In genomic region chr5:134833340-134834032, GRCh38 we compare ENCODE assay signal across 26 cellular contexts. TPM values are rescaled to one million over a fixed set of nuclear protein-coding genes. Genes with fewer than 3 reads are reported as not detected.
DNase-seq lines count a peak whose midpoint lies in the region; ATAC-seq and TF ChIP-seq lines count a peak whose summit lies in the region.
"Had no signal": no experiment of that assay in that cellular context is flagged by ENCODE, and none has a peak within 500 bp of the region (broad histone marks: within the 10 kb centered on the region; RNA-seq: fewer than 3 reads in every experiment).

No MANE protein-coding gene starts in this region.

- ATAC-seq in thoracic aorta (ENCODE audit: insufficient number of reproducible peaks, low FRiP score, low read depth) (peak; percentile 82), HG02642 (IDR thresholded peaks at IDR 0.05; ENCODE audit: poor library complexity, unreplicated experiment) (no peak)
- ATAC-seq in activated CD8-positive, alpha-beta memory T cell treated with anti-CD3 and anti-CD28 coated beads, Interleukin-2, amount 10 ng/mL, durations not matched to agents 7 days and 5 days = no peak
- ATAC-seq: GM12878, heart right ventricle, mucosa of descending colon, Right ventricle myocardium inferior had no signal

- no peak for TF ChIP-seq EP300 in SK-N-SH (IDR thresholded peaks at IDR 0.05; ENCODE audit: borderline replicate concordance in 1 of 2, low read depth in 1 of 2, low read length in 1 of 2)

- 92% methylated on average over 3 of the region's 3 CpGs for WGBS in SK-N-SH (ENCODE audit: low lambda C conversion rate)

- H2AFZ ChIP-seq in SK-N-SH (ENCODE audit: low read depth) = no peak overlapping the region

- H3K27ac Mint-ChIP-seq in activated CD8-positive, alpha-beta memory T cell treated with anti-CD3 and anti-CD28 coated beads, Interleukin-2, amount 10 ng/mL, durations not matched to agents 7 days and 5 days = no peak overlapping the region
- H3K27ac Mint-ChIP-seq: immature natural killer cell had no signal

- H3K79me2 ChIP-seq in SK-N-SH (ENCODE audit: insufficient read depth) = peaks cover 3% of the 10 kb centered on the region; the same call in 1 of the 2 replicates

- CTCF ChIA-PET in HEK293 (lab: Yijun Ruan, JAX) = interaction anchor here (0.6 to 1.1 kb wide), 2 partner anchors 29 to 84 kb away, joined by 3 read pairs; no protein-coding TSS in a partner anchor
- CTCF ChIA-PET in activated CD8-positive, alpha-beta memory T cell treated with anti-CD3 and anti-CD28 coated beads, Interleukin-2, amount 10 ng/mL, durations not matched to agents 7 days and 5 days (lab: Charles Lee) = interaction anchor here (1.1 to 1.4 kb wide), 3 partner anchors 12 to 73 kb away, joined by 3 to 4 read pairs (median 3); partner anchors contain the start of genes C5orf24 and PCBD2
- CTCF ChIA-PET in SK-N-SH (lab: Yijun Ruan, JAX) = interaction anchor here (1.2 kb wide), 1 partner anchor 8 kb away, joined by 5 read pairs; no protein-coding TSS in a partner anchor

- H3K4me3 ChIP-seq in HEK293 (ENCODE audit: low read depth, low read length) (no peak overlapping the region), brain microvascular endothelial cell (ENCODE audit: low read depth, low read length) (no peak overlapping the region), thoracic aorta (peak overlapping the region; percentile 20), SK-N-SH (ENCODE audit: low read depth in 2 of 2, low read length in 1 of 2) (no peak overlapping the region)
- H3K4me3 ChIP-seq: colonic mucosa, GM12878, heart right ventricle, left ventricle myocardium inferior, mucosa of descending colon, prostate gland had no signal

- no peak overlapping the region for H3K27ac ChIP-seq in HEK293 (ENCODE audit: extremely low read depth, low read depth, low read length)
- peak overlapping the region; percentile 42 for H3K27ac ChIP-seq in brain microvascular endothelial cell
- H3K27ac ChIP-seq in thoracic aorta = peak overlapping the region; percentile 89 to 94
- H3K27ac ChIP-seq in SK-N-SH (ENCODE audit: low read depth in 2 of 2, low read length in 1 of 2) = no peak overlapping the region
- H3K27ac ChIP-seq: colonic mucosa, heart right ventricle, left ventricle myocardium inferior, prostate gland had no signal

- no peaks in the 10 kb centered on the region for H3K27me3 ChIP-seq in brain microvascular endothelial cell (replicated peaks)
- no peaks in the 10 kb centered on the region for H3K27me3 ChIP-seq in thoracic aorta (replicated peaks; ENCODE audit: insufficient read depth)
- H3K27me3 ChIP-seq in SK-N-SH (ENCODE audit: insufficient read depth) = no peaks in the 10 kb centered on the region
- H3K27me3 ChIP-seq: colonic mucosa, heart right ventricle had no signal

- H3K4me3 Mint-ChIP-seq in activated CD8-positive, alpha-beta memory T cell treated with anti-CD3 and anti-CD28 coated beads, Interleukin-2, amount 10 ng/mL, durations not matched to agents 7 days and 5 days = no peak overlapping the region
- H3K4me3 Mint-ChIP-seq: immature natural killer cell had no signal

- H3K9me2 ChIP-seq in SK-N-SH = no peaks in the 10 kb centered on the region

- POLR2A ChIA-PET in HEK293 (lab: Yijun Ruan, JAX) = no interaction called here
- POLR2A ChIA-PET in SK-N-SH (lab: Yijun Ruan, JAX) = interaction anchor here (1.0 kb wide), 1 partner anchor 9 kb away, joined by 3 read pairs; no protein-coding TSS in a partner anchor

- no peaks in the 10 kb centered on the region for H3K4me1 Mint-ChIP-seq in activated CD8-positive, alpha-beta memory T cell treated with anti-CD3 and anti-CD28 coated beads, Interleukin-2, amount 10 ng/mL, durations not matched to agents 7 days and 5 days
- H3K4me1 Mint-ChIP-seq: immature natural killer cell had no signal

- no peak overlapping the region for H3K9ac ChIP-seq in SK-N-SH

- H3K4me1 ChIP-seq in HEK293 (ENCODE audit: control insufficient read depth, insufficient read depth, low read length) = no peaks in the 10 kb centered on the region
- peaks cover 22 to 49% of the 10 kb centered on the region in 2 donors for H3K4me1 ChIP-seq in thoracic aorta (ENCODE audit: control insufficient read depth in 1 of 2, low read depth in 2 of 2)
- H3K4me1 ChIP-seq in SK-N-SH (ENCODE audit: control insufficient read depth in 1 of 2, insufficient read depth in 2 of 2, low read depth in 1 of 2, low read length in 1 of 2) = no peaks in the 10 kb centered on the region
- H3K4me1 ChIP-seq: colonic mucosa, prostate gland had no signal

- DNase-seq in brain microvascular endothelial cell (peak; percentile 36), iris pigment epithelial cell (ENCODE audit: low read depth) (peak; percentile 78), thoracic aorta (ENCODE audit: low spot score) (no peak), SK-N-SH (no peak)
- no peak for DNase-seq in activated CD8-positive, alpha-beta memory T cell treated with anti-CD3 and anti-CD28 coated beads, Interleukin-2, amount 10 ng/mL, durations not matched to agents 7 days and 5 days
- DNase-seq in stimulated activated CD4-positive, alpha-beta T cell treated with anti-CD3 and anti-CD28 coated beads, Interleukin-12 subunit alpha, Interleukin-12 subunit beta, amount 100 ng/mL, for 4 hours = no peak
- DNase-seq: activated CD4-positive, alpha-beta T cell treated with anti-CD3 and anti-CD28 coated beads, Interleukin-2, amount 50 U/mL, for 48 hours; activated CD4-positive, CD25-positive, alpha-beta regulatory T cell; activated naive CD4-positive, alpha-beta T cell; AML-193; colonic mucosa; DMS53; heart right ventricle; immature natural killer cell; left ventricle myocardium inferior; mucosa of descending colon; NCI-H1105 treated with DMSO at 0.1 percent for 48 hours; NCI-H2081; OCI-M1; stimulated activated CD4-positive, alpha-beta T cell treated with anti-CD3 and anti-CD28 coated beads, Interleukin-1b, Interleukin-23, amount 100 ng/mL, for 48 hours; SW 1271 had no signal

- no peaks in the 10 kb centered on the region for H3K9me3 Mint-ChIP-seq in activated CD8-positive, alpha-beta memory T cell treated with anti-CD3 and anti-CD28 coated beads, Interleukin-2, amount 10 ng/mL, durations not matched to agents 7 days and 5 days (ENCODE audit: low read depth)
- H3K9me3 Mint-ChIP-seq: immature natural killer cell had no signal

- H4K20me1 ChIP-seq in SK-N-SH (ENCODE audit: insufficient read depth) = no peaks in the 10 kb centered on the region

- TF ChIP-seq CTCF in HEK293 (tag by site-specific recombination; IDR thresholded peaks at IDR 0.05) = no peak
- no peak for TF ChIP-seq CTCF in brain microvascular endothelial cell (IDR thresholded peaks at IDR 0.05; ENCODE audit: low read depth, low read length, missing control alignments)
- no peak for TF ChIP-seq CTCF in thoracic aorta (IDR thresholded peaks at IDR 0.05)
- no peak for TF ChIP-seq CTCF in SK-N-SH (IDR thresholded peaks at IDR 0.05)

- H3K4me2 ChIP-seq in SK-N-SH = no peak overlapping the region

- no peaks in the 10 kb centered on the region for H3K27me3 Mint-ChIP-seq in activated CD8-positive, alpha-beta memory T cell treated with anti-CD3 and anti-CD28 coated beads, Interleukin-2, amount 10 ng/mL, durations not matched to agents 7 days and 5 days

- H3K36me3 Mint-ChIP-seq in activated CD8-positive, alpha-beta memory T cell treated with anti-CD3 and anti-CD28 coated beads, Interleukin-2, amount 10 ng/mL, durations not matched to agents 7 days and 5 days = peaks cover 20% of the 10 kb centered on the region

- in situ Hi-C loops in brain microvascular endothelial cell (cut with HindIII; ENCODE audit: low pct_ligation_motif_present, low sequenced_read_pairs) = no loop called here

- H3K9me3 ChIP-seq in HEK293 (ENCODE audit: control insufficient read depth, insufficient read depth, low read depth, low read length) (no peaks in the 10 kb centered on the region), thoracic aorta (no peaks in the 10 kb centered on the region), SK-N-SH (no peaks in the 10 kb centered on the region)
- H3K9me3 ChIP-seq: colonic mucosa, heart right ventricle, left ventricle myocardium inferior, mucosa of descending colon, prostate gland had no signal

- H3K36me3 ChIP-seq in HEK293 (ENCODE audit: control insufficient read depth in 2 of 2, insufficient read depth in 1 of 2, low read length in 2 of 2) (peaks cover 57 to 62% of the 10 kb centered on the region in 2 experiments), brain microvascular endothelial cell (replicated peaks) (peaks cover 15% of the 10 kb centered on the region), thoracic aorta (no peaks in the 10 kb centered on the region), SK-N-SH (replicated peaks in 1 of 2; ENCODE audit: control insufficient read depth in 1 of 2, insufficient read depth in 2 of 2, low read length in 1 of 2) (peaks cover 28 to 48% of the 10 kb centered on the region in 2 experiments)
- H3K36me3 ChIP-seq: colonic mucosa, prostate gland had no signal

- TF ChIP-seq RAD21 in SK-N-SH (IDR thresholded peaks at IDR 0.05; ENCODE audit: low read length) = no peak

- H3F3A ChIP-seq in SK-N-SH (replicated peaks; ENCODE audit: insufficient read depth) = peaks cover 4% of the 10 kb centered on the region

TF ChIP-seq in HEK293, 187 proteins besides CTCF, POLR2A, EP300 and RAD21 (continues in another document):
- TF ChIP-seq PRDM1 (tag by site-specific recombination; IDR thresholded peaks at IDR 0.05) = peak; percentile 51; the same call in 1 of the 2 replicates
- no peak for TF ChIP-seq ZNF324 (tag by site-specific recombination; IDR thresholded peaks at IDR 0.05)
- no peak for TF ChIP-seq ZEB2 (tag by site-specific recombination; IDR thresholded peaks at IDR 0.05)

TF ChIP-seq in SK-N-SH, 30 proteins besides CTCF, POLR2A, EP300 and RAD21 (continues in another document):
- TF ChIP-seq MXI1 (IDR thresholded peaks at IDR 0.05; ENCODE audit: low read depth, low read length) (no peak), RXRA (IDR thresholded peaks at IDR 0.05; ENCODE audit: borderline replicate concordance, low read depth) (no peak), SMC3 (IDR thresholded peaks at IDR 0.05; ENCODE audit: low read depth, low read length) (no peak), ELF1 (IDR thresholded peaks at IDR 0.05) (no peak)

RNA-seq across cellular contexts. Expression of gene C5orf24, which starts 12.3 kb away (rescaled TPM):
- total RNA-seq in thoracic aorta = 10 to 100 TPM; 63.8 to 71.0 TPM
- 10 to 100 TPM; 29.7 to 30.1 TPM for total RNA-seq in activated CD8-positive, alpha-beta memory T cell treated with anti-CD3 and anti-CD28 coated beads, Interleukin-2, amount 10 ng/mL, durations not matched to agents 7 days and 5 days
- 21.8 and 34.3 TPM in 2 replicates for polyA plus RNA-seq in SK-N-SH (2012; rRNA removed)
- 33.9 and 36.8 TPM in 2 replicates for polyA plus RNA-seq in SK-N-SH (2012; cell fraction: cytosol; rRNA removed)
- polyA plus RNA-seq in SK-N-SH (2012; cell fraction: nucleus; rRNA removed) = 21.9 and 53.1 TPM in 2 replicates

RNA-seq across cellular contexts. Expression of gene TXNDC15, which starts 40.7 kb away (rescaled TPM):
- 100 to 1,000 TPM in 1 of 2 donors, 10 to 100 TPM in 1; 91.2 to 181 TPM for total RNA-seq in thoracic aorta
- total RNA-seq in activated CD8-positive, alpha-beta memory T cell treated with anti-CD3 and anti-CD28 coated beads, Interleukin-2, amount 10 ng/mL, durations not matched to agents 7 days and 5 days = 10 to 100 TPM; 50.0 to 56.8 TPM
- 93.9 and 112 TPM in 2 replicates for polyA plus RNA-seq in SK-N-SH (2012; rRNA removed)
- polyA plus RNA-seq in SK-N-SH (2012; cell fraction: cytosol; rRNA removed) = 60.6 and 81.9 TPM in 2 replicates
- polyA plus RNA-seq in SK-N-SH (2012; cell fraction: nucleus; rRNA removed) = 61.0 and 63.9 TPM in 2 replicates

Comparison
In these comparisons a context has a peak if more than half of its experiments do, and no peak if none do; other contexts are left out.
1. H3K27ac ChIP-seq: peak in brain microvascular endothelial cell (single experiment) and thoracic aorta (2 of 2); none in HEK293 (single experiment) and SK-N-SH (0 of 2).
2. DNase-seq: peak in brain microvascular endothelial cell (single experiment) and iris pigment epithelial cell (single experiment); none in thoracic aorta (single experiment), activated CD8-positive, alpha-beta memory T cell treated with anti-CD3 and anti-CD28 coated beads, Interleukin-2, amount 10 ng/mL, durations not matched to agents 7 days and 5 days (single experiment), stimulated activated CD4-positive, alpha-beta T cell treated with anti-CD3 and anti-CD28 coated beads, Interleukin-12 subunit alpha, Interleukin-12 subunit beta, amount 100 ng/mL, for 4 hours (single experiment) and SK-N-SH (single experiment).